11 cellular contexts compared by ENCODE assay signal in genomic region chr5:96279796-96280542, GRCh38.
DNase-seq lines count a peak whose midpoint lies in the region; ATAC-seq and TF ChIP-seq lines count a peak whose summit lies in the region.
"Had no signal": no experiment of that assay in that cellular context is flagged by ENCODE, and none has a peak within 500 bp of the region (broad histone marks: within the 10 kb centered on the region; RNA-seq: fewer than 3 reads in every experiment).

No MANE protein-coding gene starts in this region.

- no peak for TF ChIP-seq POLR2A in prostate gland (IDR thresholded peaks at IDR 0.05)

- H3K27ac ChIP-seq in prostate gland: no peak overlapping the region
- H3K27ac ChIP-seq: neutrophil had no signal

- no peaks in the 10 kb centered on the region for H3K27me3 ChIP-seq in prostate gland (replicated peaks; ENCODE audit: insufficient read depth)
- H3K27me3 ChIP-seq: MG63, neutrophil had no signal

- DNase-seq in AG10803 (ENCODE audit: low read depth) (peak; percentile 66), nephron progenitor cell (no peak), SIG-M5 (lab: John Stamatoyannopoulos, UW) (no peak), HuH-7 (ENCODE audit: low spot score) (no peak), prostate gland (ENCODE audit: low spot score) (no peak)
- DNase-seq in T-helper 2 cell treated with Interferon-gamma antibody and Interleukin-4, amounts not matched to agents 5 μg/mL and 100 μg/mL, for 36 hours (ENCODE audit: low spot score): peak; percentile 44
- DNase-seq: MG63; stimulated activated naive B cell treated with anti-CD40 and anti-IgM and Interleukin-4, amounts not matched to agents 10 μg/mL and 1 μg/mL and 100 μg/mL, for 72 hours had no signal

- TF ChIP-seq CTCF in AG10803 (conservative IDR thresholded peaks at IDR 0.05; ENCODE audit: low read length): no peak
- TF ChIP-seq CTCF in nephron progenitor cell (IDR thresholded peaks at IDR 0.05): no peak
- no peak for TF ChIP-seq CTCF in prostate gland (IDR thresholded peaks at IDR 0.05)

- WGBS in prostate gland: 88% methylated on average over 6 of the region's 6 CpGs

- H3K4me3 ChIP-seq in AG10803 (ENCODE audit: low read length): no peak overlapping the region
- no peak overlapping the region for H3K4me3 ChIP-seq in prostate gland
- H3K4me3 ChIP-seq: MG63 had no signal

- intact Hi-C loops in prostate gland (cut with DNase I): no loop called here

- no peaks in the 10 kb centered on the region for H3K9me3 Mint-ChIP-seq in T-helper 2 cell treated with Interferon-gamma antibody and Interleukin-4, amounts not matched to agents 5 μg/mL and 100 μg/mL, for 36 hours
- peaks cover 40% of the 10 kb centered on the region for H3K9me3 Mint-ChIP-seq in nephron progenitor cell

- ATAC-seq in GM18867 (IDR thresholded peaks at IDR 0.05; ENCODE audit: unreplicated experiment) (peak; percentile 77), HG02852 (IDR thresholded peaks at IDR 0.05; ENCODE audit: unreplicated experiment) (peak; percentile 93)

- peaks cover 18% of the 10 kb centered on the region for H3K4me1 Mint-ChIP-seq in T-helper 2 cell treated with Interferon-gamma antibody and Interleukin-4, amounts not matched to agents 5 μg/mL and 100 μg/mL, for 36 hours (ENCODE audit: low read depth)
- peaks cover 32% of the 10 kb centered on the region for H3K4me1 Mint-ChIP-seq in nephron progenitor cell
- H3K4me1 Mint-ChIP-seq: stimulated activated naive B cell treated with anti-CD40 and anti-IgM and Interleukin-4, amounts not matched to agents 10 μg/mL and 1 μg/mL and 100 μg/mL, for 72 hours had no signal

- H3K4me1 ChIP-seq in prostate gland (replicated peaks): peaks cover 5% of the 10 kb centered on the region

- no peaks in the 10 kb centered on the region for H3K36me3 ChIP-seq in prostate gland
- H3K36me3 ChIP-seq: MG63, neutrophil had no signal

- no peaks in the 10 kb centered on the region for H3K27me3 Mint-ChIP-seq in T-helper 2 cell treated with Interferon-gamma antibody and Interleukin-4, amounts not matched to agents 5 μg/mL and 100 μg/mL, for 36 hours (ENCODE audit: low read depth)
- no peaks in the 10 kb centered on the region for H3K27me3 Mint-ChIP-seq in nephron progenitor cell (ENCODE audit: low read depth, poor library complexity)

- H3K27ac Mint-ChIP-seq in T-helper 2 cell treated with Interferon-gamma antibody and Interleukin-4, amounts not matched to agents 5 μg/mL and 100 μg/mL, for 36 hours: peak overlapping the region; percentile 43
- H3K27ac Mint-ChIP-seq in nephron progenitor cell: no peak overlapping the region
- H3K27ac Mint-ChIP-seq: stimulated activated naive B cell treated with anti-CD40 and anti-IgM and Interleukin-4, amounts not matched to agents 10 μg/mL and 1 μg/mL and 100 μg/mL, for 72 hours had no signal

- peak overlapping the region; percentile 16 for H3K4me3 Mint-ChIP-seq in T-helper 2 cell treated with Interferon-gamma antibody and Interleukin-4, amounts not matched to agents 5 μg/mL and 100 μg/mL, for 36 hours
- H3K4me3 Mint-ChIP-seq in nephron progenitor cell: no peak overlapping the region
- H3K4me3 Mint-ChIP-seq: stimulated activated naive B cell treated with anti-CD40 and anti-IgM and Interleukin-4, amounts not matched to agents 10 μg/mL and 1 μg/mL and 100 μg/mL, for 72 hours had no signal

- no peaks in the 10 kb centered on the region for H3K36me3 Mint-ChIP-seq in T-helper 2 cell treated with Interferon-gamma antibody and Interleukin-4, amounts not matched to agents 5 μg/mL and 100 μg/mL, for 36 hours (ENCODE audit: low read depth)
- H3K36me3 Mint-ChIP-seq in nephron progenitor cell (ENCODE audit: low read depth): peaks cover 12% of the 10 kb centered on the region

- no peaks in the 10 kb centered on the region for H3K9me3 ChIP-seq in prostate gland
- H3K9me3 ChIP-seq: MG63, neutrophil had no signal

Comparison
In these comparisons a context has a peak if more than half of its experiments do, and no peak if none do; other contexts are left out.
1. DNase-seq: peak in AG10803 (single experiment) and T-helper 2 cell treated with Interferon-gamma antibody and Interleukin-4, amounts not matched to agents 5 μg/mL and 100 μg/mL, for 36 hours (single experiment); none in nephron progenitor cell (single experiment), SIG-M5 (single experiment), HuH-7 (single experiment) and prostate gland (single experiment).